8 cellular contexts compared by ENCODE assay signal in genomic region chr5:134004626-134005414, GRCh38.
A peak's percentile ranks its signal among the peaks of the same experiment; 100 is the strongest.
DNase-seq lines count a peak whose midpoint lies in the region; ATAC-seq lines count a peak whose summit lies in the region.

VDAC1 (minus strand) TSS chr5:134004975; CDS start chr5:133993012, 11,963 bp downstream.

- peak within 1 kb of the TSS; percentile 86 for H3K4me3 Mint-ChIP-seq in memory B cell

- no peaks in the 10 kb centered on the region for H3K27me3 Mint-ChIP-seq in memory B cell

- peaks cover 25% of the 10 kb centered on the region for H3K4me1 Mint-ChIP-seq in memory B cell

- peak within 1 kb of the TSS; percentile 89 for H3K27ac Mint-ChIP-seq in memory B cell

- H3K36me3 Mint-ChIP-seq in memory B cell, result no peaks in the 10 kb centered on the region

- no peaks in the 10 kb centered on the region for H3K9me3 Mint-ChIP-seq in memory B cell

- peak; percentile 74 for ATAC-seq in GM19023 (IDR thresholded peaks at IDR 0.05; ENCODE audit: unreplicated experiment)
- peak; percentile 70 for ATAC-seq in HG03196 (IDR thresholded peaks at IDR 0.05; ENCODE audit: unreplicated experiment)
- peak; percentile 75 for ATAC-seq in memory B cell (ENCODE audit: low read depth)

- DNase-seq in Ammon's horn (ENCODE audit: low spot score), result peak; percentile 88
- DNase-seq in NCI-H69 (lab: John Stamatoyannopoulos, UW), result peak; percentile 92
- DNase-seq in activated CD8-positive, alpha-beta memory T cell treated with anti-CD3 and anti-CD28 coated beads for 1 hour (ENCODE audit: extremely low read depth in 1 of 2, low read depth in 1 of 2), result peak; percentile 64 to 65
- peak; percentile 70 for DNase-seq in effector CD8-positive, alpha-beta T cell (lab: John Stamatoyannopoulos, UW)
- peak; percentile 73 to 80 for DNase-seq in memory B cell (ENCODE audit: low spot score in 2 of 2)
- DNase-seq in stimulated activated CD8-positive, alpha-beta memory T cell treated with anti-CD3 and anti-CD28 coated beads, Interleukin-12 subunit alpha, Interleukin-12 subunit beta, amount 100 ng/mL, for 4 hours (ENCODE audit: low read depth), result peak; percentile 70

Comparison
In these comparisons a context has a peak if more than half of its experiments do, and no peak if none do; other contexts are left out.
1. Peak in every context shown above with its lines: DNase-seq and ATAC-seq.